Comparison of ENCODE assay signal across 13 cellular contexts in the genomic region with DNA sequence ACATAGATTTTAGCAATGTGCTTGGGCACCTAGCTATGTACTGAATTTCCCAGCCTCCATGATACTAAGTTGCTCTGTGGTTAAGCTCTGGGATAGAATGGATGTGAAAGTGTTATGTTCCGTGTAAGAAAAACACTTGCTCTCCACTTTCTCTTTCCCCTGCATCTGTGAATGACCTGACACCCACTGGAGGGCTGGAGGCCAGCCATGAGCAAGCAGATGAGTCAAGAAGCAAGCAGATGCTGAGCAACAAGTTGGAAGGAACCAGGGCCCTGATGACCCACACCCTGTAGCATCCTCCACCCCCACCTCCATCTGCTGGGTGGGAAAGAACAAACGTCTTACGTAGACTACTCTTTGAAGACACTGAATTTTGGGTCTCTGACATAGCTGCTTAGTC.
"Had no signal": no experiment of that assay in that cellular context is flagged by ENCODE, and none has a peak within 500 bp of the region (broad histone marks: within the 10 kb centered on the region; RNA-seq: fewer than 3 reads in every experiment).

No MANE protein-coding gene starts in this region.

- H3K4me2 ChIP-seq: smooth muscle cell had no signal

- H3K9me3 ChIP-seq: left lung had no signal

- H3K27me3 ChIP-seq: left lung, right atrium auricular region, tibial nerve had no signal

- H3K27ac ChIP-seq: epithelial cell of prostate, left lung, right atrium auricular region, tibial nerve, VCaP had no signal

- H3K4me1 ChIP-seq: left lung had no signal

- H3K36me3 ChIP-seq: tibial nerve had no signal

- H3K4me3 ChIP-seq: left lung, right atrium auricular region, smooth muscle cell, tibial nerve had no signal

- DNase-seq: activated CD4-positive, alpha-beta memory T cell treated with anti-CD3 and anti-CD28 coated beads, Interleukin-2, amount 10 ng/mL, durations not matched to agents 7 days and 5 days; activated CD8-positive, alpha-beta memory T cell treated with anti-CD3 and anti-CD28 coated beads, Interleukin-2, amount 50 U/mL, for 4 hours; central memory CD4-positive, alpha-beta T cell; effector memory CD8-positive, alpha-beta T cell; foreskin fibroblast; left lung; natural killer cell; T-helper 9 cell had no signal
